Comparison of ENCODE assay signal across 8 cellular contexts in genomic region chr6:32853541-32854375, GRCh38. TPM values are rescaled to one million over a fixed set of nuclear protein-coding genes. Genes with fewer than 3 reads are reported as not detected.
DNase-seq lines count a peak whose midpoint lies in the region; ATAC-seq and TF ChIP-seq lines count a peak whose summit lies in the region.

TSS of gene PSMB9 (plus strand) at chr6:32854192. CDS start at chr6:32854230, 38 bp downstream.
TSS of gene TAP1 (minus strand) at chr6:32853704. CDS start at chr6:32853636, 68 bp downstream.

- ATAC-seq in GM19025 (IDR thresholded peaks at IDR 0.05; ENCODE audit: low read depth, unreplicated experiment) (peak; percentile 78), HG03280 (IDR thresholded peaks at IDR 0.05; ENCODE audit: unreplicated experiment) (peak; percentile 85)

- peak within 1 kb of the TSS; percentile 97 for H3K4me3 Mint-ChIP-seq in activated CD4-positive, alpha-beta T cell treated with anti-CD3 and anti-CD28 coated beads, Interleukin-2, amount 10 ng/mL, durations not matched to agents 24 days and 14 days

- TF ChIP-seq CTCF in BE2C (IDR thresholded peaks at IDR 0.05; ENCODE audit: low read depth, low read length), result peak; percentile 77
- peak; percentile 68 for TF ChIP-seq CTCF in colonic mucosa (IDR thresholded peaks at IDR 0.05)

- H3K36me3 Mint-ChIP-seq in activated CD4-positive, alpha-beta T cell treated with anti-CD3 and anti-CD28 coated beads, Interleukin-2, amount 10 ng/mL, durations not matched to agents 24 days and 14 days (ENCODE audit: low read depth), result peaks cover 76% of the 10 kb centered on the region

- no peaks in the 10 kb centered on the region for H3K9me3 Mint-ChIP-seq in activated CD4-positive, alpha-beta T cell treated with anti-CD3 and anti-CD28 coated beads, Interleukin-2, amount 10 ng/mL, durations not matched to agents 24 days and 14 days

- intact Hi-C loops in activated CD4-positive, alpha-beta T cell treated with anti-CD3 and anti-CD28 coated beads, Interleukin-2, amount 10 ng/mL, durations not matched to agents 24 days and 14 days (cut with micrococcal nuclease), result loop anchor here (1.0 to 10.0 kb wide), 5 partner anchors 9 to 1189 kb away; partner anchors contain the start of genes C6orf47, CSNK2B, GPANK1 and LY6G5B
- intact Hi-C loops in colonic mucosa (cut with DNase I), result loop anchor here (2.0 kb wide), 1 partner anchor 15 kb away; the partner anchor contains the start of gene TAP2

- no peaks in the 10 kb centered on the region for H3K36me3 ChIP-seq in BE2C
- peaks cover 19% of the 10 kb centered on the region for H3K36me3 ChIP-seq in colonic mucosa

- H3K9me3 ChIP-seq in BE2C (no peaks in the 10 kb centered on the region), colonic mucosa (no peaks in the 10 kb centered on the region)

- peak within 1 kb of the TSS; percentile 63 for H3K4me3 ChIP-seq in BE2C (ENCODE audit: low read depth, low read length)
- peak within 1 kb of the TSS; percentile 97 for H3K4me3 ChIP-seq in colonic mucosa

- peak within 1 kb of the TSS; percentile 96 for H3K27ac Mint-ChIP-seq in activated CD4-positive, alpha-beta T cell treated with anti-CD3 and anti-CD28 coated beads, Interleukin-2, amount 10 ng/mL, durations not matched to agents 24 days and 14 days

- H3K27me3 ChIP-seq in BE2C (peaks cover 96% of the 10 kb centered on the region), colonic mucosa (no peaks in the 10 kb centered on the region)

- peak within 1 kb of the TSS; percentile 99 to 100 for H3K9ac ChIP-seq in colonic mucosa (ENCODE audit: low read depth in 2 of 2, low read length in 2 of 2)

- H3K4me1 ChIP-seq in BE2C, result no peaks in the 10 kb centered on the region
- H3K4me1 ChIP-seq in colonic mucosa, result peaks cover 10% of the 10 kb centered on the region

- peaks cover 59% of the 10 kb centered on the region for H3K4me1 Mint-ChIP-seq in activated CD4-positive, alpha-beta T cell treated with anti-CD3 and anti-CD28 coated beads, Interleukin-2, amount 10 ng/mL, durations not matched to agents 24 days and 14 days

- H3K27ac ChIP-seq in colonic mucosa, result peak within 1 kb of the TSS; percentile 100

- DNase-seq in BE2C (peak; percentile 81), NCI-H510A treated with DMSO at 0.1 percent for 48 hours (lab: John Stamatoyannopoulos, UW) (peak; percentile 90), colonic mucosa (peak; percentile 96), left kidney (ENCODE audit: low read depth, low spot score) (peak; percentile 95)
- peak; percentile 98 for DNase-seq in activated CD4-positive, alpha-beta T cell treated with anti-CD3 and anti-CD28 coated beads, Interleukin-2, amount 10 ng/mL, durations not matched to agents 24 days and 14 days
- DNase-seq in stimulated activated CD4-positive, alpha-beta T cell treated with anti-CD3 and anti-CD28 coated beads, Interleukin-1b, Interleukin-23, amount 100 ng/mL, for 48 hours, result peak; percentile 95

- H3K27me3 Mint-ChIP-seq in activated CD4-positive, alpha-beta T cell treated with anti-CD3 and anti-CD28 coated beads, Interleukin-2, amount 10 ng/mL, durations not matched to agents 24 days and 14 days, result no peaks in the 10 kb centered on the region

RNA-seq across cellular contexts. Expression of gene PSMB9, which starts in this region (rescaled TPM):
- not detected for polyA plus RNA-seq in BE2C (2012; ENCODE audit: insufficient read depth, insufficient read length, low read depth)
- total RNA-seq in activated CD4-positive, alpha-beta T cell treated with anti-CD3 and anti-CD28 coated beads, Interleukin-2, amount 10 ng/mL, durations not matched to agents 24 days and 14 days, result 249 and 257 TPM in 2 replicates
- 10 to 100 TPM; 43.0 to 66.0 TPM for total RNA-seq in colonic mucosa

RNA-seq across cellular contexts. Expression of gene TAP1, which starts in this region (rescaled TPM):
- polyA plus RNA-seq in BE2C (2012; ENCODE audit: insufficient read depth, insufficient read length, low read depth), result 0.66 TPM
- total RNA-seq in activated CD4-positive, alpha-beta T cell treated with anti-CD3 and anti-CD28 coated beads, Interleukin-2, amount 10 ng/mL, durations not matched to agents 24 days and 14 days, result 275 and 283 TPM in 2 replicates
- total RNA-seq in colonic mucosa, result 100 to 1,000 TPM in 1 of 2 donors, 10 to 100 TPM in 1; 86.9 to 128 TPM

Comparison
In these comparisons a context has a peak if more than half of its experiments do, and no peak if none do; other contexts are left out.
1. Peak in every context shown above with its lines: DNase-seq, ATAC-seq, H3K4me3 ChIP-seq and H3K27ac ChIP-seq.